8 cellular contexts compared by ENCODE assay signal in genomic region chr11:100863080-100863581, GRCh38.
A peak's percentile ranks its signal among the peaks of the same experiment; 100 is the strongest.
DNase-seq lines count a peak whose midpoint lies in the region; ATAC-seq and TF ChIP-seq lines count a peak whose summit lies in the region.

No MANE protein-coding gene starts in this region.

- H3K36me3 ChIP-seq in DND-41 (ENCODE audit: insufficient read depth, low read length) (no peaks in the 10 kb centered on the region), osteoblast (ENCODE audit: insufficient read depth, low read length) (no peaks in the 10 kb centered on the region), Caco-2 (ENCODE audit: control insufficient read depth, insufficient read depth, low read length) (no peaks in the 10 kb centered on the region)

- H3K79me2 ChIP-seq in DND-41 (ENCODE audit: insufficient read depth, low read length) = no peaks in the 10 kb centered on the region
- no peaks in the 10 kb centered on the region for H3K79me2 ChIP-seq in osteoblast (ENCODE audit: insufficient read depth, low read length)

- H3K4me2 ChIP-seq in DND-41 (ENCODE audit: insufficient read depth, low read length) = no peak overlapping the region
- H3K4me2 ChIP-seq in osteoblast (ENCODE audit: insufficient read depth, low read length) = peak overlapping the region; percentile 8

- H3K27ac ChIP-seq in DND-41 (ENCODE audit: low read length) = no peak overlapping the region
- H3K27ac ChIP-seq in osteoblast (ENCODE audit: low read depth, low read length) = peak overlapping the region; percentile 31

- H3K36me3 Mint-ChIP-seq in brain (no peaks in the 10 kb centered on the region), Caco-2 (ENCODE audit: insufficient read depth, unreplicated experiment) (no peaks in the 10 kb centered on the region)

- H3K4me3 ChIP-seq in DND-41 (ENCODE audit: low read depth in 1 of 2, low read length in 2 of 2) (no peak overlapping the region), osteoblast (ENCODE audit: insufficient read depth, low read length) (no peak overlapping the region), Caco-2 (ENCODE audit: low read depth, low read length) (no peak overlapping the region)

- no peaks in the 10 kb centered on the region for H3K9me3 ChIP-seq in DND-41 (ENCODE audit: insufficient read depth, low read length, severe bottlenecking)
- H3K9me3 ChIP-seq in osteoblast (ENCODE audit: low read depth, low read length) = no peaks in the 10 kb centered on the region
- no peaks in the 10 kb centered on the region for H3K9me3 ChIP-seq in Caco-2

- CTCF ChIA-PET in Caco-2 (lab: Charles Lee) = interaction anchor here (0.7 kb wide), 1 partner anchor 1809 kb away, joined by 3 read pairs; no protein-coding TSS in a partner anchor

- H3K4me1 ChIP-seq in DND-41 (ENCODE audit: insufficient read depth, low read length) (peaks cover 7% of the 10 kb centered on the region; the same call in 1 of the 2 replicates), osteoblast (ENCODE audit: insufficient read depth, low read length) (peaks cover 9% of the 10 kb centered on the region), Caco-2 (peaks cover 37% of the 10 kb centered on the region)

- H3K4me1 Mint-ChIP-seq in brain = peaks cover 26% of the 10 kb centered on the region
- peaks cover 22% of the 10 kb centered on the region for H3K4me1 Mint-ChIP-seq in Caco-2 (ENCODE audit: low read depth, unreplicated experiment)

- H3K9me3 Mint-ChIP-seq in brain = no peaks in the 10 kb centered on the region
- H3K9me3 Mint-ChIP-seq in Caco-2 (ENCODE audit: unreplicated experiment) = peaks cover 6% of the 10 kb centered on the region

- no peaks in the 10 kb centered on the region for H4K20me1 ChIP-seq in DND-41 (ENCODE audit: insufficient read depth, low read length)
- no peaks in the 10 kb centered on the region for H4K20me1 ChIP-seq in osteoblast (ENCODE audit: insufficient read depth, low read length)

- H3K9ac ChIP-seq in DND-41 (ENCODE audit: low read depth, low read length) = no peak overlapping the region

- intact Hi-C loops in Caco-2 (cut with micrococcal nuclease; ENCODE audit: unreplicated experiment) = no loop called here

- TF ChIP-seq CTCF in DND-41 (IDR thresholded peaks at IDR 0.05; ENCODE audit: borderline replicate concordance, extremely low read depth, low read length, poor library complexity, severe bottlenecking) = no peak
- TF ChIP-seq CTCF in brain (conservative IDR thresholded peaks at IDR 0.05) = no peak
- TF ChIP-seq CTCF in osteoblast (IDR thresholded peaks at IDR 0.05; ENCODE audit: extremely low read depth, low read depth, low read length) = no peak
- TF ChIP-seq CTCF in Caco-2 (IDR thresholded peaks at IDR 0.05; ENCODE audit: insufficient read depth in 1 of 2, low read depth in 1 of 2, low read length in 1 of 2, severe bottlenecking in 1 of 2, unreplicated experiment in 1 of 2) = no peak

- H3K4me3 Mint-ChIP-seq in brain (no peak overlapping the region), Caco-2 (ENCODE audit: unreplicated experiment) (no peak overlapping the region)

- POLR2A ChIA-PET in Caco-2 (lab: Charles Lee) = no interaction called here

- H3K27me3 ChIP-seq in DND-41 (ENCODE audit: insufficient read depth, low read length, poor library complexity) (no peaks in the 10 kb centered on the region), osteoblast (ENCODE audit: insufficient read depth, low read length) (no peaks in the 10 kb centered on the region), Caco-2 (replicated peaks; ENCODE audit: control insufficient read depth, insufficient read depth, low read length) (no peaks in the 10 kb centered on the region)

- BruUV-seq in Caco-2 (replicated peaks; lab: Mats Ljungman, UMichigan) = no TSS peak

- H3K27me3 Mint-ChIP-seq in brain = peaks cover 10% of the 10 kb centered on the region
- H3K27me3 Mint-ChIP-seq in Caco-2 (ENCODE audit: insufficient read depth, unreplicated experiment) = no peaks in the 10 kb centered on the region

- H2AFZ ChIP-seq in DND-41 (ENCODE audit: low read depth, low read length) (no peak overlapping the region), osteoblast (ENCODE audit: low read length) (peak overlapping the region; percentile 32)

- ATAC-seq in DND-41 (ENCODE audit: insufficient read depth, low read depth) = peak; percentile 73
- ATAC-seq in GM19468 (IDR thresholded peaks at IDR 0.05; ENCODE audit: extremely low read depth, unreplicated experiment) = peak; percentile 47
- peak; percentile 79 for ATAC-seq in HG03565 (IDR thresholded peaks at IDR 0.05; ENCODE audit: unreplicated experiment)
- ATAC-seq in HG03097 (IDR thresholded peaks at IDR 0.05; ENCODE audit: low FRiP score, unreplicated experiment) = no peak

- no peak for DNase-seq in DND-41
- peak; percentile 4 for DNase-seq in osteoblast (ENCODE audit: insufficient read length, low spot score, missing footprints)
- no peak for DNase-seq in stimulated activated CD4-positive, alpha-beta T cell treated with anti-CD3 and anti-CD28 coated beads, Interleukin-4, amount 100 ng/mL, for 1 hour
- DNase-seq in Caco-2 = no peak

- H3K27ac Mint-ChIP-seq in brain = peak overlapping the region in 3 of 5 experiments; percentile 0 to 50 (median 39)
- H3K27ac Mint-ChIP-seq in Caco-2 (ENCODE audit: unreplicated experiment) = no peak overlapping the region
